ENCODE assay signal across 8 cellular contexts in the genomic region with DNA sequence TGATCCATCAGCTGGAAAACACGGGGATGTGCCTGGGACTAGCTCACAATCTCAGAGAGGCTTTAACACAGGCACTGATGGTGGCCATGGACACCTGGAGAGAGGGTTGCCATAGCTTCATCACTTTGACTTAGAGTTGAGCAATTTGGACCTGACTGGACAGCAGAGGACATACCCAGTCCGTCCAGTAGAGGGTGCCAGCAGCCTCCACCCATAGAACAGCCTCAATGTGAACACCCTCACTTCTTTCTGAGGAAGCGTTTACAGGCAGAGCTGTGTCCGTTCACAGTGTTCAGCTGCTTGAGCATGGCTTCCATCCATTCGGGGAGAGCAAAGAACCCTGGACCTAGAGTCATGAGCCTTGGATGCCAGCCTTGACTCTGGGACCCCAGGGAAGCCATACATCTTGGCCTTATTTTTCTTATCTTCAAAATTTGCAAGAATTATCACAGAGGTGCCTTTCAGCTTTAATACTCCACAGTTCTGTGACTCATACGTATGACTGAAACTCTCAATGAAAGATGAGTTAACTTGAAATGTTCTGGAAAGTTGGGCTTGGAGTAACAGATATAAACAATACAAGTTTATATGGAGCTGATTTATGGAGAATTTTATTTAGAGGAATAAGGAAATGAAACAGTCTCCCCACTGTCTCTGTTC.
DNase-seq lines count a peak whose midpoint lies in the region; ATAC-seq and TF ChIP-seq lines count a peak whose summit lies in the region.

No MANE protein-coding gene starts in this region.

- peaks cover 7% of the 10 kb centered on the region for H3K4me1 ChIP-seq in OCI-LY3 (ENCODE audit: low read length)

- H3K27ac ChIP-seq in OCI-LY3 (ENCODE audit: low read length): no peak overlapping the region

- peaks cover 4% of the 10 kb centered on the region for H3K27me3 ChIP-seq in OCI-LY3 (ENCODE audit: low read depth, low read length)

- H2AFZ ChIP-seq in OCI-LY3 (ENCODE audit: low read depth, low read length): peak overlapping the region; percentile 84

- peak overlapping the region; percentile 63 for H3K4me3 ChIP-seq in OCI-LY3 (ENCODE audit: low read length)

- H3K9me3 ChIP-seq in OCI-LY3 (ENCODE audit: insufficient read depth, low read length): peaks cover 11% of the 10 kb centered on the region; the same call in 1 of the 2 replicates

- H3K9ac ChIP-seq in OCI-LY3 (ENCODE audit: low read length): peak overlapping the region; percentile 25; the same call in 1 of the 2 replicates

- ATAC-seq in HG03521 (IDR thresholded peaks at IDR 0.05; ENCODE audit: unreplicated experiment) (peak; percentile 74), HG03139 (IDR thresholded peaks at IDR 0.05; ENCODE audit: unreplicated experiment) (no peak)

- no peaks in the 10 kb centered on the region for H4K20me1 ChIP-seq in OCI-LY3 (ENCODE audit: insufficient read depth, low read length)

- peak; percentile 82 for TF ChIP-seq CTCF in OCI-LY3 (IDR thresholded peaks at IDR 0.05; ENCODE audit: low read depth, low read length)

- intact Hi-C loops in head of caudate nucleus (cut with DNase I): no loop called here
- intact Hi-C loops in posterior cingulate gyrus (cut with DNase I): loop anchor here (2.0 kb wide), 1 partner anchor 392 kb away; no protein-coding TSS in a partner anchor

- H3K79me2 ChIP-seq in OCI-LY3 (ENCODE audit: low read length): no peaks in the 10 kb centered on the region

- DNase-seq in CMK (ENCODE audit: low read depth): peak; percentile 18
- DNase-seq in GM19238 (ENCODE audit: insufficient read length, low spot score): peak; percentile 52
- peak; percentile 39 for DNase-seq in activated naive CD4-positive, alpha-beta T cell treated with Interleukin-2 at 50 U/mL for 16 hours
- DNase-seq in head of caudate nucleus: peak; percentile 36 to 87 (median 72)
- peak; percentile 47 to 95 (median 74) for DNase-seq in posterior cingulate gyrus

- no peaks in the 10 kb centered on the region for H3K36me3 ChIP-seq in OCI-LY3 (replicated peaks; ENCODE audit: low read depth, low read length)

- H3K4me2 ChIP-seq in OCI-LY3 (ENCODE audit: low read length): peak overlapping the region; percentile 80

Comparison
In these comparisons a context has a peak if more than half of its experiments do, and no peak if none do; other contexts are left out.
1. DNase-seq: peak in every context shown above with its lines; median percentile 74 in posterior cingulate gyrus; 72 in head of caudate nucleus; 52 in GM19238; 39 in activated naive CD4-positive, alpha-beta T cell treated with Interleukin-2 at 50 U/mL for 16 hours; 18 in CMK.